Comparison of ENCODE assay signal across 17 cellular contexts in genomic region chr3:72678892-72679291, GRCh38.
A peak's percentile ranks its signal among the peaks of the same experiment; 100 is the strongest.
DNase-seq lines count a peak whose midpoint lies in the region; ATAC-seq and TF ChIP-seq lines count a peak whose summit lies in the region.
"Had no signal": no experiment of that assay in that cellular context is flagged by ENCODE, and none has a peak within 500 bp of the region (broad histone marks: within the 10 kb centered on the region; RNA-seq: fewer than 3 reads in every experiment).

No MANE protein-coding gene starts in this region.

- no peak overlapping the region for H3K4me3 ChIP-seq in KMS-11 (IDR thresholded peaks at IDR 0.05; ENCODE audit: insufficient read depth, low read depth, low read length)
- H3K4me3 ChIP-seq: coronary artery, esophagus squamous epithelium, heart right ventricle, thoracic aorta had no signal

- no peak overlapping the region for H2AFZ ChIP-seq in KMS-11 (ENCODE audit: low read depth)

- H4K20me1 ChIP-seq in KMS-11 (ENCODE audit: insufficient read depth): no peaks in the 10 kb centered on the region

- H3K9me3 Mint-ChIP-seq in progenitor cell of endocrine pancreas (ENCODE audit: low read depth): peaks cover 4% of the 10 kb centered on the region
- H3K9me3 Mint-ChIP-seq: activated B cell treated with CpG ODN at 0.5 μM for 24 hours had no signal

- ATAC-seq in HG03571 (IDR thresholded peaks at IDR 0.05; ENCODE audit: unreplicated experiment): no peak
- ATAC-seq: heart right ventricle, SK-N-SH treated with all-trans-retinoic acid at 6 μM for 48 hours had no signal

- no peaks in the 10 kb centered on the region for H3K27me3 ChIP-seq in KMS-11 (ENCODE audit: insufficient read depth, low read depth)
- H3K27me3 ChIP-seq: esophagus squamous epithelium, heart right ventricle had no signal

- peak; percentile 46 for DNase-seq in ELR (ENCODE audit: low read depth)
- DNase-seq in caudate nucleus (lab: John Stamatoyannopoulos, UW): no peak
- DNase-seq in progenitor cell of endocrine pancreas (ENCODE audit: low spot score, unreplicated experiment): no peak
- no peak for DNase-seq in hippocampal formation (lab: John Stamatoyannopoulos, UW)
- no peak for DNase-seq in T-helper 1 cell
- no peak for DNase-seq in NCI-H748 treated with DMSO at 0.1 percent for 48 hours (lab: John Stamatoyannopoulos, UW)
- DNase-seq: activated B cell treated with CpG ODN at 0.5 μM for 24 hours, amniotic stem cell, DMS79, esophagus squamous epithelium, heart right ventricle, left cardiac atrium had no signal

- H3K36me3 ChIP-seq in KMS-11 (ENCODE audit: insufficient read depth): no peaks in the 10 kb centered on the region
- H3K36me3 ChIP-seq: esophagus squamous epithelium, heart right ventricle, thoracic aorta had no signal

- H3K27ac ChIP-seq in KMS-11: no peak overlapping the region
- H3K27ac ChIP-seq in caudate nucleus (ENCODE audit: low read depth, low read length): peak overlapping the region; percentile 61
- H3K27ac ChIP-seq: coronary artery, esophagus squamous epithelium, heart right ventricle, thoracic aorta had no signal

- H3K27ac Mint-ChIP-seq in progenitor cell of endocrine pancreas: peak overlapping the region; percentile 2
- H3K27ac Mint-ChIP-seq: activated B cell treated with CpG ODN at 0.5 μM for 24 hours had no signal

- H3K4me1 ChIP-seq in KMS-11 (ENCODE audit: low read depth, poor library complexity, severe bottlenecking): peaks cover 53% of the 10 kb centered on the region
- H3K4me1 ChIP-seq: heart right ventricle had no signal

- no peak overlapping the region for H3K9ac ChIP-seq in KMS-11

- H3K4me1 Mint-ChIP-seq in progenitor cell of endocrine pancreas (ENCODE audit: low read depth): peaks cover 22% of the 10 kb centered on the region

- no peak overlapping the region for H3K4me3 Mint-ChIP-seq in progenitor cell of endocrine pancreas (ENCODE audit: low read depth)
- H3K4me3 Mint-ChIP-seq: activated B cell treated with CpG ODN at 0.5 μM for 24 hours had no signal

- peak overlapping the region; percentile 50 for H3K4me2 ChIP-seq in KMS-11

- no peaks in the 10 kb centered on the region for H3K79me2 ChIP-seq in KMS-11 (ENCODE audit: insufficient read depth, low read depth)

- TF ChIP-seq CTCF in KMS-11 (conservative IDR thresholded peaks at IDR 0.05; ENCODE audit: low read depth, low read length): no peak
- no peak for TF ChIP-seq CTCF in progenitor cell of endocrine pancreas (IDR thresholded peaks at IDR 0.05; ENCODE audit: unreplicated experiment)

- no peaks in the 10 kb centered on the region for H3K27me3 Mint-ChIP-seq in progenitor cell of endocrine pancreas

- H3K36me3 Mint-ChIP-seq in progenitor cell of endocrine pancreas (ENCODE audit: insufficient read depth): no peaks in the 10 kb centered on the region
